In the genomic region with DNA sequence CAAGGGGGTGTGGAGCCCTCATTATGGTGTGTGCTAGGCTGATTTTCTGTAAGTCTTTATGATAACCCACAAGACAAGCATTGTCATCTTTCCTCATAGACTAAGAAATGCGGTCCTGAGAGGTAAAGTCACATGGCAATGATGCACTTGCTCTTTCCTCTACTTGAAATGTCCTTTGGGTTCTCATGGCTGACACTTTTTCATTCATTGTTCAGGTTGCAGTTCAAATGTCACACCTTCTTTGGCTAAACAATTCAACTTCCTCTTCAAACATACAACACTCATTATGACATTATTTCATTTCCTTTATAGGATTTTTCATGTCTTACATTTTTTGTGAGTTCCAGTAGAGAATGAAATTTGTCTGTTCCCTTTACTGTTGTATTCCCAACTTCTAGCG, we compare ENCODE assay signal across 26 cellular contexts.
DNase-seq lines count a peak whose midpoint lies in the region; ATAC-seq, FAIRE-seq and TF ChIP-seq lines count a peak whose summit lies in the region.
"Had no signal": no experiment of that assay in that cellular context is flagged by ENCODE, and none has a peak within 500 bp of the region (broad histone marks: within the 10 kb centered on the region; RNA-seq: fewer than 3 reads in every experiment).

No MANE protein-coding gene starts in this region.

- no peaks in the 10 kb centered on the region for H4K20me1 ChIP-seq in H9 (ENCODE audit: control insufficient read depth, insufficient read depth, insufficient read length)

- no peak overlapping the region for H3K4me3 ChIP-seq in NB4 (ENCODE audit: low read depth, low read length)
- H3K4me3 ChIP-seq in lower lobe of right lung, result no peak overlapping the region
- H3K4me3 ChIP-seq in suprapubic skin, result no peak overlapping the region
- H3K4me3 ChIP-seq in HAP-1, result no peak overlapping the region
- H3K4me3 ChIP-seq: right atrium auricular region, tibial nerve had no signal

- FAIRE-seq in GM12891 (lab: Jason Lieb, UNC), result peak; percentile 31
- FAIRE-seq: frontal cortex, GM18507 had no signal

- H4K91ac ChIP-seq in H9 (ENCODE audit: insufficient read length, low read depth, low read length), result no peak overlapping the region

- no peak overlapping the region for H3K14ac ChIP-seq in H9 (ENCODE audit: insufficient read depth, low read length)

- H3K27me3 Mint-ChIP-seq in H9 (ENCODE audit: low read depth), result no peaks in the 10 kb centered on the region; the same call in 1 of the 2 replicates
- H3K27me3 Mint-ChIP-seq: activated naive CD4-positive, alpha-beta T cell treated with anti-CD3 and anti-CD28 coated beads, Interleukin-2, amount 50 U/mL, for 24 hours; stimulated activated naive CD8-positive, alpha-beta T cell treated with anti-CD3 and anti-CD28 coated beads, Interleukin-15, amount 100 ng/mL, for 72 hours had no signal

- H3K27ac ChIP-seq in lower lobe of right lung (peak overlapping the region; percentile 44), suprapubic skin (peak overlapping the region; percentile 64), H9 (ENCODE audit: insufficient read length, low read depth, low read length) (no peak overlapping the region)
- H3K27ac ChIP-seq: brain microvascular endothelial cell, WERI-Rb-1 had no signal

- no peak for ATAC-seq in lower lobe of right lung
- ATAC-seq: activated CD8-positive, alpha-beta T cell treated with anti-CD3 and anti-CD28 coated beads, Interleukin-2, amount 10 ng/mL, durations not matched to agents 7 days and 5 days; CD8-positive, alpha-beta T cell; stimulated activated naive CD8-positive, alpha-beta T cell treated with anti-CD3 and anti-CD28 coated beads, Interleukin-15, amount 100 ng/mL, for 72 hours had no signal

- no peak overlapping the region for H3K9ac ChIP-seq in H9 (ENCODE audit: extremely low read depth, insufficient read length, low read length)

- H3K27me3 ChIP-seq in lower lobe of right lung (ENCODE audit: low read depth) (no peaks in the 10 kb centered on the region), suprapubic skin (no peaks in the 10 kb centered on the region), H9 (ENCODE audit: insufficient read depth, low read length) (no peaks in the 10 kb centered on the region), HAP-1 (ENCODE audit: low read depth) (no peaks in the 10 kb centered on the region)
- H3K27me3 ChIP-seq: brain microvascular endothelial cell, right atrium auricular region, tibial nerve had no signal

- no peak overlapping the region for H3K18ac ChIP-seq in H9 (ENCODE audit: insufficient read length, low read depth, low read length)

- H3K36me3 ChIP-seq in lower lobe of right lung (no peaks in the 10 kb centered on the region), suprapubic skin (no peaks in the 10 kb centered on the region), HAP-1 (replicated peaks) (no peaks in the 10 kb centered on the region)
- H3K36me3 ChIP-seq: brain microvascular endothelial cell, right atrium auricular region, tibial nerve, WERI-Rb-1 had no signal

- no peaks in the 10 kb centered on the region for H3K79me2 ChIP-seq in H9 (ENCODE audit: insufficient read depth, low read length)

- H3K56ac ChIP-seq in H9 (ENCODE audit: insufficient read length, low read depth, low read length), result no peak overlapping the region

- no peak overlapping the region for H3K4ac ChIP-seq in H9 (ENCODE audit: low read depth, low read length)

- H4K8ac ChIP-seq in H9 (replicated peaks; ENCODE audit: insufficient read length, low read depth, low read length), result no peak overlapping the region

- H3K9me3 ChIP-seq in lower lobe of right lung (no peaks in the 10 kb centered on the region), suprapubic skin (no peaks in the 10 kb centered on the region), H9 (ENCODE audit: control insufficient read depth, low read depth, low read length) (no peaks in the 10 kb centered on the region), HAP-1 (peaks cover 6% of the 10 kb centered on the region; the same call in 1 of the 2 replicates)
- H3K9me3 ChIP-seq: right atrium auricular region had no signal

- DNase-seq in GM12891 (ENCODE audit: insufficient read length, low spot score), result no peak
- peak; percentile 9 for DNase-seq in NB4 (ENCODE audit: low read depth)
- DNase-seq in lower lobe of right lung, result no peak
- DNase-seq in suprapubic skin (ENCODE audit: low spot score in 2 of 2), result no peak
- DNase-seq in activated naive CD4-positive, alpha-beta T cell (lab: John Stamatoyannopoulos, UW), result no peak
- DNase-seq in H9, result no peak
- DNase-seq in HAP-1 (ENCODE audit: low spot score in 2 of 2), result no peak
- DNase-seq: activated CD4-positive, alpha-beta T cell treated with anti-CD3 and anti-CD28 coated beads for 4 hours; activated CD8-positive, alpha-beta T cell treated with anti-CD3 and anti-CD28 coated beads, Interleukin-2, amount 10 ng/mL, durations not matched to agents 7 days and 5 days; amygdala; brain microvascular endothelial cell; CD8-positive, alpha-beta T cell; EL; kidney glomerular epithelial cell; NCI-H2107; NCI-H774; stimulated activated CD4-positive, alpha-beta T cell treated with anti-CD3 and anti-CD28 coated beads, Interleukin-12 subunit alpha, Interleukin-12 subunit beta, amount 100 ng/mL, for 4 hours; stimulated activated CD4-positive, alpha-beta T cell treated with anti-CD3 and anti-CD28 coated beads, Interleukin-2, amount 100 ng/mL, for 48 hours; stimulated activated naive CD8-positive, alpha-beta T cell treated with anti-CD3 and anti-CD28 coated beads, Interleukin-15, amount 100 ng/mL, for 72 hours; T1000; WERI-Rb-1 had no signal

- peaks cover 10 to 14% of the 10 kb centered on the region in 2 experiments; a peak in 4 of 5 replicates for H3K9me3 Mint-ChIP-seq in H9

- H2AK5ac ChIP-seq in H9 (ENCODE audit: insufficient read length, low read length), result no peak overlapping the region

- H2BK120ac ChIP-seq in H9 (ENCODE audit: low read depth, low read length, poor library complexity, severe bottlenecking), result no peak overlapping the region

- no peaks in the 10 kb centered on the region for H3K23me2 ChIP-seq in H9 (ENCODE audit: insufficient read length, low read depth, low read length, poor library complexity, severe bottlenecking)

- H3K23ac ChIP-seq in H9 (ENCODE audit: insufficient read length, low read depth, low read length), result no peak overlapping the region

- H3K79me1 ChIP-seq in H9 (ENCODE audit: insufficient read depth, low read depth, low read length, poor library complexity, severe bottlenecking), result no peaks in the 10 kb centered on the region

- H2BK15ac ChIP-seq in H9 (ENCODE audit: low read depth, low read length), result no peak overlapping the region

- H4K5ac ChIP-seq in H9 (ENCODE audit: insufficient read length, low read depth, low read length), result no peak overlapping the region

- intact Hi-C loops in lower lobe of right lung (cut with DNase I), result no loop called here

- in situ Hi-C loops in HAP-1 (cut with MboI; ENCODE audit: low sequenced_read_pairs), result no loop called here

- H2BK20ac ChIP-seq in H9 (ENCODE audit: low read depth, low read length, poor library complexity, severe bottlenecking), result no peak overlapping the region

- H3K4me1 Mint-ChIP-seq in H9, result no peaks in the 10 kb centered on the region
- H3K4me1 Mint-ChIP-seq: activated naive CD4-positive, alpha-beta T cell treated with anti-CD3 and anti-CD28 coated beads, Interleukin-2, amount 50 U/mL, for 24 hours; stimulated activated naive CD8-positive, alpha-beta T cell treated with anti-CD3 and anti-CD28 coated beads, Interleukin-15, amount 100 ng/mL, for 72 hours had no signal

- no peak overlapping the region for H2BK12ac ChIP-seq in H9 (ENCODE audit: insufficient read length, low read depth, low read length)

- H3T11ph ChIP-seq in H9 (ENCODE audit: low read length), result no peak overlapping the region

- peaks cover 34% of the 10 kb centered on the region for H3K4me1 ChIP-seq in lower lobe of right lung
- H3K4me1 ChIP-seq in suprapubic skin, result peaks cover 7% of the 10 kb centered on the region
- H3K4me1 ChIP-seq in H9 (ENCODE audit: insufficient read depth, low read length), result no peaks in the 10 kb centered on the region
- no peaks in the 10 kb centered on the region for H3K4me1 ChIP-seq in HAP-1
- H3K4me1 ChIP-seq: right atrium auricular region had no signal

- no peak overlapping the region for H3K4me3 Mint-ChIP-seq in H9
- H3K4me3 Mint-ChIP-seq: activated CD8-positive, alpha-beta T cell treated with anti-CD3 and anti-CD28 coated beads, Interleukin-2, amount 10 ng/mL, durations not matched to agents 7 days and 5 days; activated naive CD4-positive, alpha-beta T cell treated with anti-CD3 and anti-CD28 coated beads, Interleukin-2, amount 50 U/mL, for 24 hours; CD8-positive, alpha-beta T cell; stimulated activated naive CD8-positive, alpha-beta T cell treated with anti-CD3 and anti-CD28 coated beads, Interleukin-15, amount 100 ng/mL, for 72 hours had no signal

- H2BK5ac ChIP-seq in H9 (ENCODE audit: insufficient read length, low read length), result no peak overlapping the region

- no peak for TF ChIP-seq POLR2A in GM12891 (IDR thresholded peaks at IDR 0.05; ENCODE audit: low read depth, low read length)
- TF ChIP-seq POLR2A in NB4 (IDR thresholded peaks at IDR 0.05; ENCODE audit: extremely low read depth, insufficient read length), result no peak
- no peak for TF ChIP-seq POLR2A in suprapubic skin (IDR thresholded peaks at IDR 0.05)

- TF ChIP-seq CTCF in NB4 (IDR thresholded peaks at IDR 0.05; ENCODE audit: low read depth, low read length), result no peak
- no peak for TF ChIP-seq CTCF in lower lobe of right lung (IDR thresholded peaks at IDR 0.05)
- no peak for TF ChIP-seq CTCF in suprapubic skin (IDR thresholded peaks at IDR 0.05)
- TF ChIP-seq CTCF in H9 (conservative IDR thresholded peaks at IDR 0.05), result no peak

- H2AFZ ChIP-seq in H9 (ENCODE audit: low read length), result no peak overlapping the region

- H3K36me3 Mint-ChIP-seq in H9 (ENCODE audit: insufficient read depth in 1 of 3, low read depth in 3 of 3), result peaks cover 1 to 13% (median 2%) of the 10 kb centered on the region in 3 experiments; a peak in 3 of 7 replicates
- H3K36me3 Mint-ChIP-seq: activated naive CD4-positive, alpha-beta T cell treated with anti-CD3 and anti-CD28 coated beads, Interleukin-2, amount 50 U/mL, for 24 hours; CD8-positive, alpha-beta T cell had no signal

- H3K27ac Mint-ChIP-seq in H9, result no peak overlapping the region
- H3K27ac Mint-ChIP-seq: activated CD8-positive, alpha-beta T cell treated with anti-CD3 and anti-CD28 coated beads, Interleukin-2, amount 10 ng/mL, durations not matched to agents 7 days and 5 days; activated naive CD4-positive, alpha-beta T cell treated with anti-CD3 and anti-CD28 coated beads, Interleukin-2, amount 50 U/mL, for 24 hours; CD8-positive, alpha-beta T cell; stimulated activated naive CD8-positive, alpha-beta T cell treated with anti-CD3 and anti-CD28 coated beads, Interleukin-15, amount 100 ng/mL, for 72 hours had no signal

- no peak overlapping the region for H3K4me2 ChIP-seq in H9 (ENCODE audit: insufficient read depth, insufficient read length, low read length)

- TF ChIP-seq EP300 in suprapubic skin (IDR thresholded peaks at IDR 0.05), result no peak

- 46% methylated on average over 2 of the region's 2 CpGs for WGBS in suprapubic skin
- no CpG with 5 or more reads among the region's 2 CpGs for WGBS in H9 (ENCODE audit: extremely low coverage, insufficient read length, low lambda C conversion rate)

TF ChIP-seq in GM12891, 5 proteins besides CTCF, POLR2A, EP300 and RAD21 (continues in another document):
- TF ChIP-seq POU2F2 (IDR thresholded peaks at IDR 0.05; ENCODE audit: low read depth, low read length), result no peak
- no peak for TF ChIP-seq SPI1 (IDR thresholded peaks at IDR 0.05; ENCODE audit: low read depth, low read length)
- no peak for TF ChIP-seq TAF1 (IDR thresholded peaks at IDR 0.05; ENCODE audit: low read depth, low read length)
